In the genomic region with DNA sequence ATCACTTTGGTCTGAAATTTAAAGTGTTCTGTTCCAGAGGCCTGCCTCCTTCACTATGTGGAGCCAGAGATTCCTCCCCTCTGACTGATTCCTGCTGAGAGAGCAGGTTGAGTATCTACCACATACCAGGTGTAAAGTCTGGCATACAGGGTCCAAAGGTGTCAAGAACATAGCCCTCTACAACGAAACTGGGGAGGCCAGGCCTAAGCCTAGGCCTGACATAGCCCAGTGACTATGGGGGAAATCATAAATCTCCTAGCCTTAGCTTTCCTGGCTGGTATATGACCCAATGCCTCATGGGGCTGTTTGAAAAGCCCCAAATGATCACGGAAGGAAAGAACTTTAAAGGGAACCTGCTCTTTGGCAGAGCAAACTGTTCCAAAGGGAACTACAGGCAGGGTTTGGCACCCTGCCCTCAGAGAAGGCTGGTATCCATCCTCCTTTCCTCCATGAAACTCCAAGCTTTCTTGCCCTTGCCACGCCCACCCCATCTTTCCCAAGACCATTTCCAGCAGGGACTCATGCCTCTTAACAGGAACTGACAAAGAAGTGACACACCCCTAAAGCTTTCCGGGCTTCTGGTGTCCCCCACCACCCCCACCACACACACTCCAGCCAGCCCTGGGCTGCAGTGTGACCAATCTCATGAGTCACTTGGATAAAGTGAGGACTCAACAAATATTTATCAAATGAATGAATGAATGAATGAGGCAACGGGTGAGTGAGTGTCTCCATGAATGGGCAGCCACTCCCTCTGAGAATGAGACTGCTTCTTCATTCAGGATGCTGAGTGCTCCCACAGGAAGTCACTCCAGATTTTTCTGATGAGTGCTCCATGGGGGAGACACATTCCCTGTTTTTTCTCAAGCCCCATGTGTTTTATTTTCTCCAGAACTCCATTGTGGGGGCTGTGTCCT, we compare ENCODE assay signal across 9 cellular contexts.
DNase-seq lines count a peak whose midpoint lies in the region; ATAC-seq, FAIRE-seq and TF ChIP-seq lines count a peak whose summit lies in the region.
"Had no signal": no experiment of that assay in that cellular context is flagged by ENCODE, and none has a peak within 500 bp of the region (broad histone marks: within the 10 kb centered on the region; RNA-seq: fewer than 3 reads in every experiment).

No MANE protein-coding gene starts in this region.

- peak; percentile 100 for DNase-seq in ELR (ENCODE audit: low read depth)
- peak; percentile 77 for DNase-seq in T1000 (lab: John Stamatoyannopoulos, UW)
- peak; percentile 63 for DNase-seq in glomerular endothelial cell (ENCODE audit: extremely low read depth, low read depth, low spot score)
- DNase-seq in retinal pigment epithelial cell (ENCODE audit: low read depth), result peak; percentile 50
- no peak for DNase-seq in GM19239 (ENCODE audit: insufficient read length, low spot score)
- DNase-seq in HuH-7 (ENCODE audit: low spot score), result no peak

- H3K4me3 ChIP-seq in retinal pigment epithelial cell (ENCODE audit: low read length), result no peak overlapping the region
- H3K4me3 ChIP-seq: GM12878 had no signal

- no peak for ATAC-seq in HG03135 (IDR thresholded peaks at IDR 0.05; ENCODE audit: unreplicated experiment)
- ATAC-seq in HG03520 (IDR thresholded peaks at IDR 0.05; ENCODE audit: unreplicated experiment), result no peak
- ATAC-seq: GM12878 had no signal

- FAIRE-seq in GM19239 (lab: Jason Lieb, UNC), result no peak
- FAIRE-seq: GM12878 had no signal

- no peak for TF ChIP-seq CTCF in retinal pigment epithelial cell (conservative IDR thresholded peaks at IDR 0.05; ENCODE audit: low read depth, low read length)

Comparison
In these comparisons a context has a peak if more than half of its experiments do, and no peak if none do; other contexts are left out.
1. DNase-seq: peak in ELR (single experiment), T1000 (single experiment), glomerular endothelial cell (single experiment) and retinal pigment epithelial cell (single experiment); none in GM19239 (single experiment) and HuH-7 (single experiment).